1 cellular context compared by ENCODE assay signal in genomic region chr21:44029460-44030087, GRCh38.
TF ChIP-seq lines count a peak whose summit lies in the region.

No MANE protein-coding gene starts in this region.

TF ChIP-seq in GM23338, 12 proteins besides CTCF, POLR2A, EP300 and RAD21 (continued from another document):
- TF ChIP-seq ZNF462 (CRISPR knock-in tag; IDR thresholded peaks at IDR 0.05): no peak
- no peak for TF ChIP-seq CREB1 (CRISPR knock-in tag; IDR thresholded peaks at IDR 0.05; ENCODE audit: low read depth)
- no peak for TF ChIP-seq ZNF331 (CRISPR knock-in tag; IDR thresholded peaks at IDR 0.05; ENCODE audit: low read depth)
- no peak for TF ChIP-seq POLR2AphosphoS5 (IDR thresholded peaks at IDR 0.05; ENCODE audit: low read depth)
- no peak for TF ChIP-seq ETS1 (IDR thresholded peaks at IDR 0.05)
- TF ChIP-seq REST (IDR thresholded peaks at IDR 0.05; ENCODE audit: unreplicated experiment): no peak
- TF ChIP-seq NANOG (IDR thresholded peaks at IDR 0.05; ENCODE audit: borderline replicate concordance): no peak
- TF ChIP-seq STAT1 (IDR thresholded peaks at IDR 0.05; ENCODE audit: unreplicated experiment): no peak
- no peak for TF ChIP-seq EZH2 (IDR thresholded peaks at IDR 0.05; ENCODE audit: low read depth, unreplicated experiment)
- no peak for TF ChIP-seq EZH2phosphoT487 (IDR thresholded peaks at IDR 0.05; ENCODE audit: unreplicated experiment)
